In genomic region chr6:38193051-38193450, GRCh38 we compare ENCODE assay signal across 23 cellular contexts.
"Had no signal": no experiment of that assay in that cellular context is flagged by ENCODE, and none has a peak within 500 bp of the region (broad histone marks: within the 10 kb centered on the region; RNA-seq: fewer than 3 reads in every experiment).

No MANE protein-coding gene starts in this region.

- H3K36me3 Mint-ChIP-seq: activated naive CD4-positive, alpha-beta T cell treated with anti-CD3 and anti-CD28 coated beads, Interleukin-2, amount 10 ng/mL, durations not matched to agents 7 days and 5 days; activated naive CD8-positive, alpha-beta T cell treated with anti-CD3 and anti-CD28 coated beads, Interleukin-2, amount 10 ng/mL, durations not matched to agents 7 days and 5 days; brain; type B pancreatic cell had no signal

- H3K9me3 Mint-ChIP-seq: activated naive CD4-positive, alpha-beta T cell treated with anti-CD3 and anti-CD28 coated beads, Interleukin-2, amount 10 ng/mL, durations not matched to agents 7 days and 5 days; activated naive CD8-positive, alpha-beta T cell treated with anti-CD3 and anti-CD28 coated beads, Interleukin-2, amount 10 ng/mL, durations not matched to agents 7 days and 5 days; activated T-helper 1 cell treated with anti-CD3 and anti-CD28 coated beads, Interleukin-12 subunit alpha, Interleukin-12 subunit beta, Interleukin-2, Interleukin-4 antibody, amounts not matched to agents 30 ng/mL and 10 ng/mL and 1 ng/mL, durations not matched to agents 14 hours and 24 hours and 36 hours; brain; effector memory CD8-positive, alpha-beta T cell; immature natural killer cell; naive thymus-derived CD8-positive, alpha-beta T cell; stimulated activated effector memory CD8-positive, alpha-beta T cell treated with anti-CD3 and anti-CD28 coated beads, Interleukin-12 subunit alpha, Interleukin-12 subunit beta, amount 100 ng/mL, for 72 hours; stimulated activated naive CD8-positive, alpha-beta T cell treated with anti-CD3 and anti-CD28 coated beads, Interleukin-15, Interleukin-2, amounts not matched to agents 100 ng/mL and 50 ng/mL, for 24 hours; type B pancreatic cell had no signal

- H3K27me3 ChIP-seq: ascending aorta, cardiac muscle cell, heart left ventricle, right lobe of liver, uterus had no signal

- H3K36me3 ChIP-seq: ascending aorta, cardiac muscle cell, right lobe of liver, uterus had no signal

- H3K4me3 ChIP-seq: ascending aorta, cardiac muscle cell, heart left ventricle, right lobe of liver, uterus had no signal

- H3K4me3 Mint-ChIP-seq: activated naive CD4-positive, alpha-beta T cell treated with anti-CD3 and anti-CD28 coated beads, Interleukin-2, amount 10 ng/mL, durations not matched to agents 7 days and 5 days; activated naive CD8-positive, alpha-beta T cell treated with anti-CD3 and anti-CD28 coated beads, Interleukin-2, amount 10 ng/mL, durations not matched to agents 7 days and 5 days; activated T-helper 1 cell treated with anti-CD3 and anti-CD28 coated beads, Interleukin-12 subunit alpha, Interleukin-12 subunit beta, Interleukin-2, Interleukin-4 antibody, amounts not matched to agents 30 ng/mL and 10 ng/mL and 1 ng/mL, durations not matched to agents 14 hours and 24 hours and 36 hours; brain; effector memory CD8-positive, alpha-beta T cell; immature natural killer cell; naive thymus-derived CD8-positive, alpha-beta T cell; stimulated activated effector memory CD8-positive, alpha-beta T cell treated with anti-CD3 and anti-CD28 coated beads, Interleukin-12 subunit alpha, Interleukin-12 subunit beta, amount 100 ng/mL, for 72 hours; stimulated activated naive CD8-positive, alpha-beta T cell treated with anti-CD3 and anti-CD28 coated beads, Interleukin-15, Interleukin-2, amounts not matched to agents 100 ng/mL and 50 ng/mL, for 24 hours; type B pancreatic cell had no signal

- H3K9me3 ChIP-seq: ascending aorta, heart left ventricle, right lobe of liver, uterus had no signal

- H3K27ac Mint-ChIP-seq: activated naive CD4-positive, alpha-beta T cell treated with anti-CD3 and anti-CD28 coated beads, Interleukin-2, amount 10 ng/mL, durations not matched to agents 7 days and 5 days; activated naive CD8-positive, alpha-beta T cell treated with anti-CD3 and anti-CD28 coated beads, Interleukin-2, amount 10 ng/mL, durations not matched to agents 7 days and 5 days; activated T-helper 1 cell treated with anti-CD3 and anti-CD28 coated beads, Interleukin-12 subunit alpha, Interleukin-12 subunit beta, Interleukin-2, Interleukin-4 antibody, amounts not matched to agents 30 ng/mL and 10 ng/mL and 1 ng/mL, durations not matched to agents 14 hours and 24 hours and 36 hours; immature natural killer cell; stimulated activated effector memory CD8-positive, alpha-beta T cell treated with anti-CD3 and anti-CD28 coated beads, Interleukin-12 subunit alpha, Interleukin-12 subunit beta, amount 100 ng/mL, for 72 hours; stimulated activated naive CD8-positive, alpha-beta T cell treated with anti-CD3 and anti-CD28 coated beads, Interleukin-15, Interleukin-2, amounts not matched to agents 100 ng/mL and 50 ng/mL, for 24 hours had no signal

- H3K27me3 Mint-ChIP-seq: activated naive CD4-positive, alpha-beta T cell treated with anti-CD3 and anti-CD28 coated beads, Interleukin-2, amount 10 ng/mL, durations not matched to agents 7 days and 5 days; activated naive CD8-positive, alpha-beta T cell treated with anti-CD3 and anti-CD28 coated beads, Interleukin-2, amount 10 ng/mL, durations not matched to agents 7 days and 5 days; brain; effector memory CD8-positive, alpha-beta T cell; naive thymus-derived CD8-positive, alpha-beta T cell; stimulated activated naive CD8-positive, alpha-beta T cell treated with anti-CD3 and anti-CD28 coated beads, Interleukin-15, Interleukin-2, amounts not matched to agents 100 ng/mL and 50 ng/mL, for 24 hours; type B pancreatic cell had no signal

- H3K4me1 Mint-ChIP-seq: activated naive CD4-positive, alpha-beta T cell treated with anti-CD3 and anti-CD28 coated beads, Interleukin-2, amount 10 ng/mL, durations not matched to agents 7 days and 5 days; activated naive CD8-positive, alpha-beta T cell treated with anti-CD3 and anti-CD28 coated beads, Interleukin-2, amount 10 ng/mL, durations not matched to agents 7 days and 5 days; stimulated activated effector memory CD8-positive, alpha-beta T cell treated with anti-CD3 and anti-CD28 coated beads, Interleukin-12 subunit alpha, Interleukin-12 subunit beta, amount 100 ng/mL, for 72 hours had no signal

- DNase-seq: activated CD4-positive, alpha-beta T cell treated with anti-CD3 and anti-CD28 coated beads for 4 hours; activated CD4-positive, alpha-beta T cell treated with anti-CD3 and anti-CD28 coated beads, Interleukin-2, amount 50 U/mL, for 4 hours; activated CD8-positive, alpha-beta memory T cell treated with anti-CD3 and anti-CD28 coated beads, Interleukin-2, amount 50 U/mL, for 4 hours; activated effector memory CD4-positive, alpha-beta T cell treated with anti-CD3 and anti-CD28 coated beads, Interleukin-2, amount 50 U/mL, for 16 hours; activated naive CD4-positive, alpha-beta T cell treated with anti-CD3 and anti-CD28 coated beads, Interleukin-2, amount 10 ng/mL, durations not matched to agents 7 days and 5 days; activated naive CD8-positive, alpha-beta T cell treated with anti-CD3 and anti-CD28 coated beads, Interleukin-2, amount 10 ng/mL, durations not matched to agents 7 days and 5 days; activated T-cell treated with anti-CD3 and anti-CD28 coated beads, Interleukin-2, amount 50 U/mL, for 1 hour; cortex of kidney; effector memory CD8-positive, alpha-beta T cell; heart left ventricle; immature natural killer cell; kidney; naive thymus-derived CD8-positive, alpha-beta T cell; stimulated activated CD4-positive, alpha-beta T cell treated with anti-CD3 and anti-CD28 coated beads, Interleukin-4, amount 100 ng/mL, for 24 hours; uterus had no signal

- ATAC-seq: effector memory CD8-positive, alpha-beta T cell; heart left ventricle; naive thymus-derived CD8-positive, alpha-beta T cell; right lobe of liver; stimulated activated effector memory CD8-positive, alpha-beta T cell treated with anti-CD3 and anti-CD28 coated beads, Interleukin-12 subunit alpha, Interleukin-12 subunit beta, amount 100 ng/mL, for 72 hours had no signal

- H3K27ac ChIP-seq: ascending aorta, cardiac muscle cell, heart left ventricle, right lobe of liver, uterus had no signal

- H3K4me1 ChIP-seq: ascending aorta, heart left ventricle, right lobe of liver, uterus had no signal
